13 cellular contexts compared by ENCODE assay signal in the genomic region with DNA sequence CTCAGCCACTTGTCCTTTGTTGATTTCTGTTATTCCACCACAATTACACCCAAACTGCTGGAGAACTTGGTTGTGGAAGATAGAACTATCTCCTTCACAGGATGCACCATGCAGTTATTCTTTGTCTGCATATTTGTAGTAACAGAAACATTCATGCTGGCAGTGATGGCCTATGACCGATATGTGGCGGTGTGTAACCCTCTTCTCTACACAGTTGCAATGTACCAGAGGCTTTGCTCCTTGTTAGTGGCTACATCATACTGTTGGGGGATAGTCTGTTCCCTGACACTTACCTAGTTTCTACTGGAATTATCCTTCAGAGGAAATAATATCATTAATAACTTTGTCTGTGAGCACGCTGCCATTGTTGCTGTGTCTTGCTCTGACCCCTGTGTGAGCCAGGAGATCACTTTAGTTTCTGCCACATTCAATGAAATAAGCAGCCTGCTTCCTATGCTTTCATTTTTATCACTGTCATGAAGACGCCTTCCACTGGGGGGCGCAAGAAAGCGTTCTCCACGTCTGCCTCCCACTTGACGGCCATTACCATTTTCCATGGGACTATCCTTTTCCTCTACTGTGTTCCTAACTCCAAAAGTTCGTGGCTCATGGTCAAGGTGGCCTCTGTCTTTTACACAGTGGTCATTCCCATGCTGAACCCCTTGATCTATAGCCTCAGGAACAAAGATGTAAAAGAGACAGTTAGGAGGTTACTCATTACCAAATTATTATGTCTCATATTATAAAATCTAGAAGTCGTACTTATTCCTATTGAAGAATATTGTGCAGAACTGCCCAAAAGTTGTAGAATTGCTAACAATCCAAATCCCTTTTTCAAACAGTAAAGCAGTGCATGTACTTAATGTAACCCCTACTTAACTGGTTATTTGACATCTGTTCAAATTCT. TPM values are rescaled to one million over a fixed set of nuclear protein-coding genes. Genes with fewer than 3 reads are reported as not detected.
DNase-seq lines count a peak whose midpoint lies in the region; ATAC-seq and TF ChIP-seq lines count a peak whose summit lies in the region.
"Had no signal": no experiment of that assay in that cellular context is flagged by ENCODE, and none has a peak within 500 bp of the region (broad histone marks: within the 10 kb centered on the region; RNA-seq: fewer than 3 reads in every experiment).

No MANE protein-coding gene starts in this region.

- DNase-seq in SK-N-SH (peak; percentile 11), GM23338 (ENCODE audit: low spot score) (peak; percentile 57), OCI-M1 (lab: John Stamatoyannopoulos, UW) (peak; percentile 67), lower lobe of right lung (no peak), tibial nerve (ENCODE audit: low spot score in 2 of 2) (no peak), DMS153 treated with DMSO at 0.1 percent for 48 hours (lab: John Stamatoyannopoulos, UW; ENCODE audit: unreplicated experiment) (no peak)
- DNase-seq: activated CD8-positive, alpha-beta memory T cell treated with anti-CD3 and anti-CD28 coated beads, Interleukin-2, amount 50 U/mL, for 4 hours; kidney glomerular epithelial cell; SIG-M5 had no signal

- H4K20me1 ChIP-seq in SK-N-SH (ENCODE audit: insufficient read depth) (no peaks in the 10 kb centered on the region), GM23338 (replicated peaks; ENCODE audit: insufficient read depth) (no peaks in the 10 kb centered on the region)

- no peak overlapping the region for H3K27ac Mint-ChIP-seq in GM23338

- H3K4me3 ChIP-seq in SK-N-SH (ENCODE audit: low read depth in 2 of 2, low read length in 1 of 2) (no peak overlapping the region; a peak in 1 of 4 replicates), GM23338 (no peak overlapping the region), lower lobe of right lung (no peak overlapping the region), tibial nerve (no peak overlapping the region)

- no peak for ATAC-seq in SK-N-SH treated with all-trans-retinoic acid at 6 μM for 48 hours
- ATAC-seq in GM23338: no peak
- ATAC-seq in lower lobe of right lung: no peak
- no peak for ATAC-seq in GM18870 (IDR thresholded peaks at IDR 0.05; ENCODE audit: unreplicated experiment)

- H3K79me2 ChIP-seq in SK-N-SH (ENCODE audit: insufficient read depth) (no peaks in the 10 kb centered on the region), GM23338 (replicated peaks; ENCODE audit: insufficient read depth) (no peaks in the 10 kb centered on the region)

- WGBS in SK-N-SH (ENCODE audit: low lambda C conversion rate): 2% methylated on average over 10 of the region's 10 CpGs
- WGBS in tibial nerve, 2 donors: 34 to 39% methylated on average over 10 of the region's 10 CpGs

- H3K4me2 ChIP-seq in SK-N-SH: no peak overlapping the region
- no peak overlapping the region for H3K4me2 ChIP-seq in GM23338

- TF ChIP-seq POLR2A in tibial nerve (IDR thresholded peaks at IDR 0.05): no peak

- peaks cover 78% of the 10 kb centered on the region for H3K9me3 Mint-ChIP-seq in GM23338

- no peaks in the 10 kb centered on the region for H3K9me2 ChIP-seq in SK-N-SH
- no peaks in the 10 kb centered on the region for H3K9me2 ChIP-seq in GM23338 (ENCODE audit: insufficient read depth)

- POLR2A ChIA-PET in SK-N-SH (lab: Yijun Ruan, JAX): no interaction called here

- H3K4me1 ChIP-seq in SK-N-SH (ENCODE audit: control insufficient read depth in 1 of 2, insufficient read depth in 2 of 2, low read depth in 1 of 2, low read length in 1 of 2) (no peaks in the 10 kb centered on the region), GM23338 (ENCODE audit: insufficient read depth) (no peaks in the 10 kb centered on the region), lower lobe of right lung (no peaks in the 10 kb centered on the region), tibial nerve (no peaks in the 10 kb centered on the region)

- CTCF ChIA-PET in SK-N-SH (lab: Yijun Ruan, JAX): interaction anchor here (1.3 to 1.5 kb wide), 2 partner anchors 8 to 14 kb away, joined by 4 to 7 read pairs; no protein-coding TSS in a partner anchor

- peaks cover 4% of the 10 kb centered on the region for H3F3A ChIP-seq in SK-N-SH (replicated peaks; ENCODE audit: insufficient read depth)
- no peaks in the 10 kb centered on the region for H3F3A ChIP-seq in GM23338 (replicated peaks; ENCODE audit: low read depth)

- peaks cover 3% of the 10 kb centered on the region for H3K27me3 Mint-ChIP-seq in GM23338 (ENCODE audit: insufficient read depth, low read depth, poor library complexity)

- H3K9me3 ChIP-seq in SK-N-SH (no peaks in the 10 kb centered on the region), lower lobe of right lung (no peaks in the 10 kb centered on the region), tibial nerve (peaks cover 0 to 4% (median 0%) of the 10 kb centered on the region in 4 donors)

- TF ChIP-seq RAD21 in SK-N-SH (IDR thresholded peaks at IDR 0.05; ENCODE audit: low read length): 0 out of 2 replicates have a peak, but pooled peaks have one; percentile 8

- no peaks in the 10 kb centered on the region for H3K27me3 ChIP-seq in SK-N-SH (ENCODE audit: insufficient read depth)
- no peaks in the 10 kb centered on the region for H3K27me3 ChIP-seq in GM23338 (ENCODE audit: insufficient read depth)
- H3K27me3 ChIP-seq in lower lobe of right lung (ENCODE audit: low read depth): no peaks in the 10 kb centered on the region
- H3K27me3 ChIP-seq in tibial nerve: no peaks in the 10 kb centered on the region

- peak; percentile 58 for TF ChIP-seq CTCF in SK-N-SH (IDR thresholded peaks at IDR 0.05)
- TF ChIP-seq CTCF in GM23338 (conservative IDR thresholded peaks at IDR 0.05; ENCODE audit: low read depth in 2 of 2): peak; percentile 54 to 66
- peak; percentile 13 for TF ChIP-seq CTCF in lower lobe of right lung (IDR thresholded peaks at IDR 0.05)
- TF ChIP-seq CTCF in tibial nerve (IDR thresholded peaks at IDR 0.05): no peak

- peaks cover 5% of the 10 kb centered on the region; the same call in 1 of the 3 replicates for H3K36me3 Mint-ChIP-seq in GM23338 (ENCODE audit: low read depth)

- intact Hi-C loops in lower lobe of right lung (cut with DNase I): no loop called here

- H3K36me3 ChIP-seq in SK-N-SH (replicated peaks in 1 of 2; ENCODE audit: control insufficient read depth in 1 of 2, insufficient read depth in 2 of 2, low read length in 1 of 2): no peaks in the 10 kb centered on the region
- peaks cover 10% of the 10 kb centered on the region; the same call in 1 of the 2 replicates for H3K36me3 ChIP-seq in GM23338 (ENCODE audit: insufficient read depth)
- H3K36me3 ChIP-seq in lower lobe of right lung: no peaks in the 10 kb centered on the region
- H3K36me3 ChIP-seq in tibial nerve: no peaks in the 10 kb centered on the region

- no peak overlapping the region for H3K4me3 Mint-ChIP-seq in GM23338

- TF ChIP-seq EP300 in SK-N-SH (IDR thresholded peaks at IDR 0.05; ENCODE audit: borderline replicate concordance in 1 of 2, low read depth in 1 of 2, low read length in 1 of 2) (no peak), tibial nerve (IDR thresholded peaks at IDR 0.05) (no peak)

- H3K4me1 Mint-ChIP-seq in GM23338: no peaks in the 10 kb centered on the region

- H3K9ac ChIP-seq in SK-N-SH: no peak overlapping the region

- H3K27ac ChIP-seq in SK-N-SH (ENCODE audit: low read depth in 2 of 2, low read length in 1 of 2): no peak overlapping the region
- no peak overlapping the region for H3K27ac ChIP-seq in GM23338 (ENCODE audit: low read depth)
- no peak overlapping the region for H3K27ac ChIP-seq in lower lobe of right lung
- no peak overlapping the region for H3K27ac ChIP-seq in tibial nerve

- H2AFZ ChIP-seq in SK-N-SH (ENCODE audit: low read depth): peak overlapping the region; percentile 16; the same call in 1 of the 2 replicates
- no peak overlapping the region for H2AFZ ChIP-seq in GM23338

TF ChIP-seq in SK-N-SH treated with all-trans-retinoic acid at 6 μM for 48 hours, 23 proteins besides CTCF, POLR2A, EP300 and RAD21 (continues in another document):
- TF ChIP-seq ZNF70 (CRISPR knock-in tag; IDR thresholded peaks at IDR 0.05): no peak

TF ChIP-seq in GM23338, 12 proteins besides CTCF, POLR2A, EP300 and RAD21 (continues in another document):
- no peak for TF ChIP-seq ZNF114 (CRISPR knock-in tag; IDR thresholded peaks at IDR 0.05)
- no peak for TF ChIP-seq EZH2phosphoT487 (IDR thresholded peaks at IDR 0.05; ENCODE audit: unreplicated experiment)
- no peak for TF ChIP-seq NANOG (IDR thresholded peaks at IDR 0.05; ENCODE audit: borderline replicate concordance)
- TF ChIP-seq CREB1 (CRISPR knock-in tag; IDR thresholded peaks at IDR 0.05; ENCODE audit: low read depth): no peak
- no peak for TF ChIP-seq JUNB (IDR thresholded peaks at IDR 0.05; ENCODE audit: unreplicated experiment)
- no peak for TF ChIP-seq POLR2AphosphoS5 (IDR thresholded peaks at IDR 0.05; ENCODE audit: low read depth)
- TF ChIP-seq ETS1 (IDR thresholded peaks at IDR 0.05): no peak
- TF ChIP-seq ZNF331 (CRISPR knock-in tag; IDR thresholded peaks at IDR 0.05; ENCODE audit: low read depth): no peak

RNA-seq across cellular contexts. Expression of gene OR4C6, which starts 53.2 kb away (rescaled TPM):
- not detected in 2 replicates for polyA plus RNA-seq in SK-N-SH (2012; rRNA removed)
- not detected in 2 replicates for polyA plus RNA-seq in SK-N-SH (2012; cell fraction: cytosol; rRNA removed)
- polyA plus RNA-seq in SK-N-SH (2012; cell fraction: nucleus; rRNA removed): not detected in 2 replicates
- not detected in 2 replicates for total RNA-seq in GM23338 (2014; rRNA removed; shearing (Covaris generic))
- polyA plus RNA-seq in GM23338 (2016; fragmentation: Nextera tagmentation; extraction: Ambion mirVana): not detected in 2 replicates
- total RNA-seq in lower lobe of right lung: not detected
- total RNA-seq in tibial nerve: not detected
- total RNA-seq: fibroblast of lung, posterior vena cava had no signal
- polyA plus RNA-seq: fibroblast of lung had no signal

RNA-seq across cellular contexts. Expression of gene OR5D13, which starts 58.0 kb away (rescaled TPM):
- not detected in 2 replicates for polyA plus RNA-seq in SK-N-SH (2012; rRNA removed)
- polyA plus RNA-seq in SK-N-SH (2012; cell fraction: cytosol; rRNA removed): not detected in 2 replicates
- polyA plus RNA-seq in SK-N-SH (2012; cell fraction: nucleus; rRNA removed): not detected in 2 replicates
- total RNA-seq in GM23338 (2014; rRNA removed; shearing (Covaris generic)): not detected in 2 replicates
- polyA plus RNA-seq in GM23338 (2016; fragmentation: Nextera tagmentation; extraction: Ambion mirVana): not detected in 2 replicates
- not detected for total RNA-seq in lower lobe of right lung
- total RNA-seq in tibial nerve: not detected
- total RNA-seq: fibroblast of lung, posterior vena cava had no signal
- polyA plus RNA-seq: fibroblast of lung had no signal

Comparison
In these comparisons a context has a peak if more than half of its experiments do, and no peak if none do; other contexts are left out.
1. DNase-seq: peak in SK-N-SH (single experiment), GM23338 (single experiment) and OCI-M1 (single experiment); none in lower lobe of right lung (single experiment), tibial nerve (0 of 2) and DMS153 treated with DMSO at 0.1 percent for 48 hours (single experiment).
2. CTCF ChIP-seq: peak in SK-N-SH (single experiment), GM23338 (2 of 2) and lower lobe of right lung (single experiment); none in tibial nerve (0 of 5).